11 cellular contexts compared by ENCODE assay signal in the genomic region with DNA sequence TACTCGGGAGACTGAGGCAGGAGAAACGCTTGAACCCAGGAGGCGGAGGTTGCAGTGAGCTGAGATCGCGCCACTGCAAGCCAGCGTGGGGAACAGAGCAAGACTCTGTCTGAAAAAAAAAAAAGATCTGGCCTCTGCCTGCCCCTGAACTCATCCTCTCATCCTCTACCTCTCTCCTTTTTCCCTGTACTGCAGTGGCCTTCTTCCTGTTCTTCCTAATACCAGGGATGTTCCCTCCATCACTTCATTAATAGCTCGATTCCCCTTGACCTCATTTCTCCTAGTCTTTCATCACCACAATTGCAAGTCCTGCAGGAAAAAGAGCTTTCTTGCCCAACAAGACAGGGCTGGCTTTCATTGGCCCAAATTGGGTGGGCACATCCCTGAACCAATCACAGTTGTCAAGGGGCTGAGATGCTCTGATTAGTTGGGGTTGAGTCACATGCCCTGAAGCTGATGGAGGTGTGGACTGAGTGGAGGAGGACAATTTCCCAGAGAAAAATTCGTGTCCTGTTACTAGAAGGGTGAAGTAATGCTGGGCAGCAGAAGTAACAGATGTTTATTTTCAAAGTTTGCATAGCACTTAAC.
DNase-seq lines count a peak whose midpoint lies in the region; ATAC-seq and TF ChIP-seq lines count a peak whose summit lies in the region.
"Had no signal": no experiment of that assay in that cellular context is flagged by ENCODE, and none has a peak within 500 bp of the region (broad histone marks: within the 10 kb centered on the region; RNA-seq: fewer than 3 reads in every experiment).

No MANE protein-coding gene starts in this region.

- no peak for TF ChIP-seq POLR2A in breast epithelium (IDR thresholded peaks at IDR 0.05)

- H3K4me3 ChIP-seq in breast epithelium (no peak overlapping the region), fibroblast of the aortic adventitia (ENCODE audit: low read depth, low read length) (no peak overlapping the region), mucosa of descending colon (no peak overlapping the region)
- H3K4me3 ChIP-seq: testis had no signal

- no peak overlapping the region for H3K27ac ChIP-seq in breast epithelium
- H3K27ac ChIP-seq: C4-2B, testis had no signal

- ATAC-seq in GM21390 (IDR thresholded peaks at IDR 0.05; ENCODE audit: unreplicated experiment), result no peak
- ATAC-seq in HG02798 (IDR thresholded peaks at IDR 0.05; ENCODE audit: poor library complexity, unreplicated experiment), result no peak
- no peak for ATAC-seq in mucosa of descending colon

- POLR2A ChIA-PET in MCF 10A (lab: Yijun Ruan, JAX), result interaction anchor here (0.6 to 2.6 kb wide), 13 partner anchors 11 to 144 kb away, joined by 3 to 26 read pairs (median 4); a partner anchor contains a TSS

- H3K9me3 ChIP-seq in breast epithelium (no peaks in the 10 kb centered on the region), mucosa of descending colon (no peaks in the 10 kb centered on the region)
- H3K9me3 ChIP-seq: testis had no signal

- H3K9me3 Mint-ChIP-seq in MCF 10A (ENCODE audit: unreplicated experiment) (peaks cover 8% of the 10 kb centered on the region), type B pancreatic cell (peaks cover 4% of the 10 kb centered on the region)
- H3K9me3 Mint-ChIP-seq: central memory CD8-positive, alpha-beta T cell had no signal

- H3K4me1 Mint-ChIP-seq in MCF 10A (ENCODE audit: insufficient read depth, unreplicated experiment), result peaks cover 20% of the 10 kb centered on the region
- H3K4me1 Mint-ChIP-seq in type B pancreatic cell (ENCODE audit: unreplicated experiment), result peaks cover 15% of the 10 kb centered on the region

- H3K36me3 Mint-ChIP-seq in MCF 10A (ENCODE audit: insufficient read depth, unreplicated experiment) (no peaks in the 10 kb centered on the region), type B pancreatic cell (no peaks in the 10 kb centered on the region)

- H3K4me3 Mint-ChIP-seq in MCF 10A (ENCODE audit: unreplicated experiment) (no peak overlapping the region), type B pancreatic cell (peak overlapping the region; percentile 26)

- H3K4me1 ChIP-seq in breast epithelium (no peaks in the 10 kb centered on the region), mucosa of descending colon (ENCODE audit: low read depth) (no peaks in the 10 kb centered on the region)

- intact Hi-C loops in MCF 10A (cut with micrococcal nuclease) (no loop called here), breast epithelium (cut with DNase I; ENCODE audit: low total_unique reads) (no loop called here), mucosa of descending colon (cut with DNase I, micrococcal nuclease) (no loop called here)

- BruUV-seq in MCF 10A (replicated peaks; lab: Mats Ljungman, UMichigan), result no TSS peak

- TF ChIP-seq CTCF in MCF 10A (IDR thresholded peaks at IDR 0.05; ENCODE audit: unreplicated experiment), result no peak
- no peak for TF ChIP-seq CTCF in breast epithelium (IDR thresholded peaks at IDR 0.05)
- TF ChIP-seq CTCF in fibroblast of the aortic adventitia (IDR thresholded peaks at IDR 0.05; ENCODE audit: insufficient read depth, low read length), result no peak
- TF ChIP-seq CTCF in type B pancreatic cell (conservative IDR thresholded peaks at IDR 0.05), result no peak
- TF ChIP-seq CTCF in mucosa of descending colon (IDR thresholded peaks at IDR 0.05), result no peak

- H3K27me3 Mint-ChIP-seq in MCF 10A (ENCODE audit: insufficient read depth, unreplicated experiment) (no peaks in the 10 kb centered on the region), type B pancreatic cell (no peaks in the 10 kb centered on the region)
- H3K27me3 Mint-ChIP-seq: central memory CD8-positive, alpha-beta T cell had no signal

- CTCF ChIA-PET in MCF 10A (lab: Yijun Ruan, JAX), result interaction anchor here (0.6 to 1.2 kb wide), 7 partner anchors 14 to 1832 kb away, joined by 3 to 5 read pairs (median 3); no protein-coding TSS in a partner anchor

- H3K36me3 ChIP-seq in breast epithelium, result no peaks in the 10 kb centered on the region
- no peaks in the 10 kb centered on the region for H3K36me3 ChIP-seq in mucosa of descending colon (ENCODE audit: low read depth)

- DNase-seq in MCF 10A (ENCODE audit: unreplicated experiment) (peak; percentile 97), breast epithelium (ENCODE audit: low spot score in 2 of 2) (no peak), RPMI7951 (ENCODE audit: low read depth) (peak; percentile 96), fibroblast of the aortic adventitia (ENCODE audit: low read depth) (peak; percentile 74), type B pancreatic cell (ENCODE audit: extremely low spot score, unreplicated experiment) (no peak), mucosa of descending colon (no peak)
- DNase-seq: testis had no signal

- H3K27me3 ChIP-seq in breast epithelium, result no peaks in the 10 kb centered on the region
- H3K27me3 ChIP-seq: testis had no signal

- H3K27ac Mint-ChIP-seq in MCF 10A (ENCODE audit: low read depth, unreplicated experiment), result peak overlapping the region; percentile 86
- H3K27ac Mint-ChIP-seq in type B pancreatic cell, result peak overlapping the region; percentile 91

Comparison
In these comparisons a context has a peak if more than half of its experiments do, and no peak if none do; other contexts are left out.
1. DNase-seq: peak in MCF 10A (single experiment), RPMI7951 (single experiment) and fibroblast of the aortic adventitia (single experiment); none in breast epithelium (0 of 2), type B pancreatic cell (single experiment) and mucosa of descending colon (0 of 3).